ENCODE assay signal across 8 cellular contexts in genomic region chr14:99274346-99275221, GRCh38. TPM values are rescaled to one million over a fixed set of nuclear protein-coding genes. Genes with fewer than 3 reads are reported as not detected.
A peak's percentile ranks its signal among the peaks of the same experiment; 100 is the strongest.
DNase-seq lines count a peak whose midpoint lies in the region; ATAC-seq, FAIRE-seq and TF ChIP-seq lines count a peak whose summit lies in the region.

No MANE protein-coding gene starts in this region.

- H3K27me3 Mint-ChIP-seq in activated T-helper 17 cell treated with anti-CD3 and anti-CD28 coated beads, Interleukin-2, amount 50 U/mL, for 72 hours = no peaks in the 10 kb centered on the region
- no peaks in the 10 kb centered on the region for H3K27me3 Mint-ChIP-seq in natural killer cell (ENCODE audit: low read depth in 2 of 2)

- H3K4me3 ChIP-seq in fibroblast of the aortic adventitia (ENCODE audit: low read depth, low read length) = peak overlapping the region; percentile 48

- TF ChIP-seq CTCF in D721Med (IDR thresholded peaks at IDR 0.05; ENCODE audit: insufficient read depth, missing control alignments) (peak; percentile 80), fibroblast of the aortic adventitia (IDR thresholded peaks at IDR 0.05; ENCODE audit: insufficient read depth, low read length) (no peak), natural killer cell (IDR thresholded peaks at IDR 0.05) (peak; percentile 14)

- no peaks in the 10 kb centered on the region for H3K9me3 Mint-ChIP-seq in activated T-helper 17 cell treated with anti-CD3 and anti-CD28 coated beads, Interleukin-2, amount 50 U/mL, for 72 hours
- no peaks in the 10 kb centered on the region for H3K9me3 Mint-ChIP-seq in natural killer cell

- H3K4me3 Mint-ChIP-seq in activated T-helper 17 cell treated with anti-CD3 and anti-CD28 coated beads, Interleukin-2, amount 50 U/mL, for 72 hours = peak overlapping the region; percentile 95
- H3K4me3 Mint-ChIP-seq in natural killer cell = peak overlapping the region; percentile 91

- peaks cover 23% of the 10 kb centered on the region for H3K36me3 Mint-ChIP-seq in activated T-helper 17 cell treated with anti-CD3 and anti-CD28 coated beads, Interleukin-2, amount 50 U/mL, for 72 hours (ENCODE audit: low read depth)
- peaks cover 8% of the 10 kb centered on the region for H3K36me3 Mint-ChIP-seq in natural killer cell

- intact Hi-C loops in natural killer cell (cut with micrococcal nuclease) = loop anchor here (5.0 kb wide), 3 partner anchors 48 to 1567 kb away; no protein-coding TSS in a partner anchor

- no peak for FAIRE-seq in D721Med (lab: Jason Lieb, UNC)

- H3K4me1 Mint-ChIP-seq in activated T-helper 17 cell treated with anti-CD3 and anti-CD28 coated beads, Interleukin-2, amount 50 U/mL, for 72 hours = peaks cover 13% of the 10 kb centered on the region
- H3K4me1 Mint-ChIP-seq in natural killer cell = peaks cover 55 to 65% of the 10 kb centered on the region in 2 donors

- peak; percentile 40 for ATAC-seq in HG03432 (IDR thresholded peaks at IDR 0.05; ENCODE audit: unreplicated experiment)
- peak; percentile 38 for ATAC-seq in activated T-helper 17 cell treated with anti-CD3 and anti-CD28 coated beads, Interleukin-2, amount 50 U/mL, for 72 hours (replicated peaks)
- peak; percentile 22 to 33 (median 25) for ATAC-seq in natural killer cell
- ATAC-seq in HG03457 (IDR thresholded peaks at IDR 0.05; ENCODE audit: unreplicated experiment) = no peak
- no peak for ATAC-seq in HG02763 (IDR thresholded peaks at IDR 0.05; ENCODE audit: unreplicated experiment)

- H3K27ac Mint-ChIP-seq in activated T-helper 17 cell treated with anti-CD3 and anti-CD28 coated beads, Interleukin-2, amount 50 U/mL, for 72 hours = peak overlapping the region; percentile 59
- peak overlapping the region; percentile 81 to 90 for H3K27ac Mint-ChIP-seq in natural killer cell

- DNase-seq in D721Med (ENCODE audit: insufficient read length, low spot score) (peak; percentile 72), NCI-H69 (lab: John Stamatoyannopoulos, UW) (peak; percentile 92), fibroblast of the aortic adventitia (ENCODE audit: low read depth) (peak; percentile 32), natural killer cell (peak; percentile 49)

RNA-seq across cellular contexts. Expression of gene BCL11B, which starts 2.6 kb away (rescaled TPM):
- total RNA-seq in activated T-helper 17 cell treated with anti-CD3 and anti-CD28 coated beads, Interleukin-2, amount 50 U/mL, for 72 hours = 10 to 100 TPM; 51.4 to 52.9 TPM
- total RNA-seq in fibroblast of the aortic adventitia (ENCODE audit: low replicate concordance) (0.09 TPM in 1 of 2 replicates, not detected in the other), natural killer cell (10 to 100 TPM; 43.5 to 61.5 (median 56.2) TPM)

Comparison
In these comparisons a context has a peak if more than half of its experiments do, and no peak if none do; other contexts are left out.
1. DNase-seq: peak in every context shown above with its lines; median percentile 92 in NCI-H69; 72 in D721Med; 49 in natural killer cell; 32 in fibroblast of the aortic adventitia.
2. ATAC-seq: peak in HG03432 (single experiment), activated T-helper 17 cell treated with anti-CD3 and anti-CD28 coated beads, Interleukin-2, amount 50 U/mL, for 72 hours (single experiment) and natural killer cell (3 of 3); none in HG03457 (single experiment) and HG02763 (single experiment).
3. RNA of gene BCL11B, which starts 2.6 kb away (total RNA-seq): 43.5 to 61.5 TPM in natural killer cell and 51.4 to 52.9 TPM in activated T-helper 17 cell treated with anti-CD3 and anti-CD28 coated beads, Interleukin-2, amount 50 U/mL, for 72 hours; 0.09 TPM in fibroblast of the aortic adventitia; every median in the first group is over 10 times any median in the second.